Comparison of ENCODE assay signal across 8 cellular contexts in genomic region chr3:111989061-111989678, GRCh38. TPM values are rescaled to one million over a fixed set of nuclear protein-coding genes. Genes with fewer than 3 reads are reported as not detected.
DNase-seq lines count a peak whose midpoint lies in the region; ATAC-seq, FAIRE-seq and TF ChIP-seq lines count a peak whose summit lies in the region.

No MANE protein-coding gene starts in this region.

- no peaks in the 10 kb centered on the region for H3K27me3 Mint-ChIP-seq in progenitor cell of endocrine pancreas

- no peak overlapping the region for H3K27ac ChIP-seq in A549

- no peaks in the 10 kb centered on the region for H3K9me3 Mint-ChIP-seq in progenitor cell of endocrine pancreas (ENCODE audit: low read depth)

- no peak for TF ChIP-seq POLR2A in A549 (IDR thresholded peaks at IDR 0.05; ENCODE audit: low read length)

- H3K4me1 ChIP-seq in A549: peaks cover 2% of the 10 kb centered on the region; the same call in 1 of the 3 replicates

- CTCF ChIA-PET in A549 (lab: Yijun Ruan, JAX): interaction anchor here (0.5 to 11.4 kb wide), 27 partner anchors 8 to 523 kb away, joined by 3 to 189 read pairs (median 6); partner anchors contain the start of genes ABHD10 and TAGLN3

- no peak overlapping the region for H3K4me3 Mint-ChIP-seq in progenitor cell of endocrine pancreas (ENCODE audit: low read depth)

- H3K36me3 Mint-ChIP-seq in progenitor cell of endocrine pancreas (ENCODE audit: insufficient read depth): peaks cover 13% of the 10 kb centered on the region

- H3K27ac Mint-ChIP-seq in progenitor cell of endocrine pancreas: no peak overlapping the region

- H3K4me2 ChIP-seq in A549: no peak overlapping the region

- peak; percentile 49 to 71 for DNase-seq in A549 (ENCODE audit: low read depth in 1 of 2, low spot score in 1 of 2)
- DNase-seq in NCI-H1048 (lab: John Stamatoyannopoulos, UW): peak; percentile 12
- peak; percentile 60 for DNase-seq in SW480 (ENCODE audit: low spot score)
- peak; percentile 92 for DNase-seq in fibroblast of villous mesenchyme (ENCODE audit: low read depth)
- DNase-seq in progenitor cell of endocrine pancreas (ENCODE audit: low spot score, unreplicated experiment): no peak
- DNase-seq in stimulated activated CD4-positive, alpha-beta T cell treated with anti-CD3 and anti-CD28 coated beads, Interleukin-15, amount 100 ng/mL, for 24 hours: no peak

- H3K4me1 Mint-ChIP-seq in progenitor cell of endocrine pancreas (ENCODE audit: low read depth): no peaks in the 10 kb centered on the region

- H3K9me3 ChIP-seq in A549: no peaks in the 10 kb centered on the region

- WGBS in A549 (ENCODE audit: missing lambda C conversion rate): 33% methylated on average over 3 of the region's 3 CpGs

- FAIRE-seq in A549 (lab: Jason Lieb, UNC): peak; percentile 93

- peak; percentile 57 to 59 for TF ChIP-seq RAD21 in A549 (conservative IDR thresholded peaks at IDR 0.05 in 1 of 2, IDR thresholded peaks at IDR 0.05 in 1 of 2)

- no peak overlapping the region for H3K4me3 ChIP-seq in A549
- H3K4me3 ChIP-seq in GM12875 (ENCODE audit: low read depth, low read length): no peak overlapping the region
- H3K4me3 ChIP-seq in fibroblast of villous mesenchyme (ENCODE audit: low read depth, low read length): no peak overlapping the region

- ATAC-seq in A549 (peak; percentile 94 to 97), HG02610 (IDR thresholded peaks at IDR 0.05; ENCODE audit: unreplicated experiment) (peak; percentile 82)

- TF ChIP-seq CTCF in A549 (IDR thresholded peaks at IDR 0.05) (peak; percentile 81), GM12875 (IDR thresholded peaks at IDR 0.05; ENCODE audit: borderline replicate concordance, insufficient read depth, low read depth, low read length) (peak; percentile 63; the same call in 1 of the 2 replicates), fibroblast of villous mesenchyme (IDR thresholded peaks at IDR 0.05; ENCODE audit: insufficient read depth, low read depth, low read length) (peak; percentile 83), progenitor cell of endocrine pancreas (IDR thresholded peaks at IDR 0.05; ENCODE audit: unreplicated experiment) (peak; percentile 73)

- TF ChIP-seq EP300 in A549 (IDR thresholded peaks at IDR 0.05): no peak

- POLR2A ChIA-PET in A549 (lab: Yijun Ruan, JAX): interaction anchor here (0.7 to 1.3 kb wide), 2 partner anchors 10 to 14 kb away, joined by 3 to 18 read pairs; partner anchors contain the start of gene ABHD10

TF ChIP-seq in A549, 52 proteins besides CTCF, POLR2A, EP300 and RAD21:
- no peak for TF ChIP-seq SREBF2 (IDR thresholded peaks at IDR 0.05)
- TF ChIP-seq ESRRA (IDR thresholded peaks at IDR 0.05; ENCODE audit: borderline replicate concordance, low read length): no peak
- peak; percentile 78 for TF ChIP-seq SMC3 (IDR thresholded peaks at IDR 0.05)

RNA-seq across cellular contexts. Expression of gene TAGLN3, which starts 9.6 kb away (rescaled TPM):
- not detected in 2 replicates for polyA plus RNA-seq in A549 (2011; rRNA removed)
- 0.08 TPM in 1 of 2 replicates, not detected in the other for polyA plus RNA-seq in A549 (2012; cell fraction: cytosol; rRNA removed)
- polyA plus RNA-seq in A549 (2012; cell fraction: nucleus; rRNA removed): 0.10 TPM in 1 of 2 replicates, not detected in the other
- not detected in 3 replicates for polyA plus RNA-seq in A549 (2017; fragmentation: RNase III; extraction: RNeasy Plus Mini Kit Qiagen cat#74134 plus additional on column Dnase treatment)
- polyA minus RNA-seq in A549 (2011; rRNA and poly(A)+ RNA removed): not detected in 2 replicates
- under 0.01 TPM in 1 of 2 replicates, not detected in the other for total RNA-seq in fibroblast of villous mesenchyme
- total RNA-seq in progenitor cell of endocrine pancreas: 7.4 and 9.0 TPM in 2 replicates

RNA-seq across cellular contexts. Expression of gene ABHD10, which starts 10.3 kb away (rescaled TPM):
- polyA plus RNA-seq in A549 (2011; rRNA removed) (39.7 and 42.1 TPM in 2 replicates), A549 (2017; fragmentation: RNase III; extraction: RNeasy Plus Mini Kit Qiagen cat#74134 plus additional on column Dnase treatment) (31.8 to 34.0 TPM (median 33.2 TPM) in 3 replicates)
- 14.8 and 16.3 TPM in 2 replicates for polyA plus RNA-seq in A549 (2012; cell fraction: cytosol; rRNA removed)
- 7.3 and 7.6 TPM in 2 replicates for polyA plus RNA-seq in A549 (2012; cell fraction: nucleus; rRNA removed)
- polyA minus RNA-seq in A549 (2011; rRNA and poly(A)+ RNA removed): 17.5 and 21.1 TPM in 2 replicates
- total RNA-seq in fibroblast of villous mesenchyme (20.3 and 38.0 TPM in 2 replicates), progenitor cell of endocrine pancreas (29.2 and 31.9 TPM in 2 replicates)

RNA-seq across cellular contexts. Expression of gene TMPRSS7, which starts 45.4 kb away (rescaled TPM):
- polyA plus RNA-seq in A549 (2011; rRNA removed) (0.04 TPM in 2 replicates), A549 (2017; fragmentation: RNase III; extraction: RNeasy Plus Mini Kit Qiagen cat#74134 plus additional on column Dnase treatment) (0.05 to 0.09 TPM (median 0.05 TPM) in 3 replicates)
- polyA plus RNA-seq in A549 (2012; cell fraction: cytosol; rRNA removed): 0.03 and 0.06 TPM in 2 replicates
- polyA plus RNA-seq in A549 (2012; cell fraction: nucleus; rRNA removed): 0.04 TPM in 1 of 2 replicates, not detected in the other
- polyA minus RNA-seq in A549 (2011; rRNA and poly(A)+ RNA removed): 0.10 TPM in 1 of 2 replicates, not detected in the other
- total RNA-seq in fibroblast of villous mesenchyme (not detected in 2 replicates), progenitor cell of endocrine pancreas (not detected in 2 replicates)

Comparison
In these comparisons a context has a peak if more than half of its experiments do, and no peak if none do; other contexts are left out.
1. DNase-seq: peak in A549 (2 of 2), NCI-H1048 (single experiment), SW480 (single experiment) and fibroblast of villous mesenchyme (single experiment); none in progenitor cell of endocrine pancreas (single experiment) and stimulated activated CD4-positive, alpha-beta T cell treated with anti-CD3 and anti-CD28 coated beads, Interleukin-15, amount 100 ng/mL, for 24 hours (single experiment).
2. Peak in every context shown above with its lines, with median percentiles within 50 percentile points of each other: CTCF ChIP-seq.